1 cellular context compared by ENCODE assay signal in the genomic region with DNA sequence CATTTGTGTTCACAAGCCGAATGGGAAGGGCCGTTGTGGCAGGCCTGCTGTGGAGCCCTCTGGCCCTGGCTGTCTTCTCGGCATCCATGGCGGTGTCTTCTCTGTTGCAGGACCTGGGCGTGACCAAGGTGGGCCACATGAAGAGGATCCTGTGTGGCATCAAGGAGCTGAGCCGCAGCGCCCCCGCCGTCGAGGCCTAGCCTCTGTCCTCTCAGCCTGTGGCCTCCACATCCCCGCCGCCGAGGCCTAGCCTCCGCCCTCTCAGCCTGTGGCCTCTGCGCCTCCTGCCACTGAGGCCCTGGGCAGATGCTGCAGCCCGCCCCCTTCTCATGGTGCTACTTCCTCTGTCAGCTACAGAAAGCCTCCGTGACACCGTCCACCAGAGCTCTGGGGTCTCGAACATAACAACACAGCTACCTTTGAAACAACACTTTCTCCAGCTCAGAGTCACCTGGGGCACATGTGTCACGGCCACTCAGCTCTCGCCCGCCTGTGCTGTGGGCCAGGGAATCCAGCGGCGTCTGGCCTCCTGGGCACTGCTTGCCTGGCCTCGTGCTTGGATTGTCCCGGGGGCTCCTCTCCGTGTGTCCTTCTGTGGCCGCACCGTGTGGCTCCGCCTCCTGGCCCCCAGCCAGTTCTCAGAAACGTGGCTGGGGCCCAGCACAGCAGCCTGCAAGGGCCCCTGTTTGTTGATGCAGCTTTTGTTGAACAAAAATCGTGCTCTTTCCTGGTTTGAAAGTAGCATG.
TF ChIP-seq lines count a peak whose summit lies in the region.

No MANE protein-coding gene starts in this region.

TF ChIP-seq in A549, 52 proteins besides CTCF, POLR2A, EP300 and RAD21 (continued from another document):
- TF ChIP-seq E2F6 (IDR thresholded peaks at IDR 0.05; ENCODE audit: borderline replicate concordance, low read depth): no peak
- TF ChIP-seq HOXB5 (CRISPR knock-in tag; IDR thresholded peaks at IDR 0.05): no peak
- no peak for TF ChIP-seq HES2 (IDR thresholded peaks at IDR 0.05)
- TF ChIP-seq RARB (CRISPR knock-in tag; IDR thresholded peaks at IDR 0.05): no peak
- no peak for TF ChIP-seq NPAS2 (CRISPR knock-in tag; IDR thresholded peaks at IDR 0.05; ENCODE audit: borderline replicate concordance)
- no peak for TF ChIP-seq HDAC2 (IDR thresholded peaks at IDR 0.05)
- TF ChIP-seq, protein P1, sequence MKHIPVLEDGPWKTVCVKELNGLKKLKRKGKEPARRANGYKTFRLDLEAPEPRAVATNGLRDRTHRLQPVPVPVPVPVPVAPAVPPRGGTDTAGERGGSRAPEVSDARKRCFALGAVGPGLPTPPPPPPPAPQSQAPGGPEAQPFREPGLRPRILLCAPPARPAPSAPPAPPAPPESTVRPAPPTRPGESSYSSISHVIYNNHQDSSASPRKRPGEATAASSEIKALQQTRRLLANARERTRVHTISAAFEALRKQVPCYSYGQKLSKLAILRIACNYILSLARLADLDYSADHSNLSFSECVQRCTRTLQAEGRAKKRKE (CRISPR knock-in tag; IDR thresholded peaks at IDR 0.05; ENCODE audit: low read depth): no peak
- TF ChIP-seq ZSCAN20 (CRISPR knock-in tag; IDR thresholded peaks at IDR 0.05): no peak
TF ChIP-seq in A549: peak in this region for 0.
